Comparison of ENCODE assay signal across 21 cellular contexts in genomic region chr15:55893852-55894251, GRCh38.
"Had no signal": no experiment of that assay in that cellular context is flagged by ENCODE, and none has a peak within 500 bp of the region (broad histone marks: within the 10 kb centered on the region; RNA-seq: fewer than 3 reads in every experiment).

No MANE protein-coding gene starts in this region.

- H3K36me3 Mint-ChIP-seq: activated CD8-positive, alpha-beta memory T cell treated with anti-CD3 and anti-CD28 coated beads, Interleukin-2, amount 10 ng/mL, durations not matched to agents 7 days and 5 days; activated naive CD4-positive, alpha-beta T cell treated with anti-CD3 and anti-CD28 coated beads, Interleukin-2, amount 10 ng/mL, durations not matched to agents 7 days and 5 days; T-cell had no signal

- FAIRE-seq: bronchial epithelial cell, keratinocyte had no signal

- H3K4me3 Mint-ChIP-seq: activated CD8-positive, alpha-beta memory T cell treated with anti-CD3 and anti-CD28 coated beads, Interleukin-2, amount 10 ng/mL, durations not matched to agents 7 days and 5 days; activated naive CD4-positive, alpha-beta T cell treated with anti-CD3 and anti-CD28 coated beads, Interleukin-2, amount 10 ng/mL, durations not matched to agents 7 days and 5 days; nephron progenitor cell; T-cell had no signal

- H3K4me3 ChIP-seq: ascending aorta, left lung, right lobe of liver, stomach, testis, upper lobe of left lung had no signal

- H3K27ac Mint-ChIP-seq: activated CD8-positive, alpha-beta memory T cell treated with anti-CD3 and anti-CD28 coated beads, Interleukin-2, amount 10 ng/mL, durations not matched to agents 7 days and 5 days; activated naive CD4-positive, alpha-beta T cell treated with anti-CD3 and anti-CD28 coated beads, Interleukin-2, amount 10 ng/mL, durations not matched to agents 7 days and 5 days; nephron progenitor cell; T-cell had no signal

- H3K27me3 Mint-ChIP-seq: activated naive CD4-positive, alpha-beta T cell treated with anti-CD3 and anti-CD28 coated beads, Interleukin-2, amount 10 ng/mL, durations not matched to agents 7 days and 5 days; T-cell had no signal

- H3K27me3 ChIP-seq: ascending aorta, left lung, right lobe of liver, stomach, testis, upper lobe of left lung had no signal

- H3K9me3 ChIP-seq: right lobe of liver, testis, upper lobe of left lung had no signal

- H3K27ac ChIP-seq: ascending aorta, right lobe of liver, testis, WERI-Rb-1 had no signal

- H3K36me3 ChIP-seq: ascending aorta, left lung, right lobe of liver, stomach, upper lobe of left lung, WERI-Rb-1 had no signal

- H3K9me3 Mint-ChIP-seq: activated naive CD4-positive, alpha-beta T cell treated with anti-CD3 and anti-CD28 coated beads, Interleukin-2, amount 10 ng/mL, durations not matched to agents 7 days and 5 days; T-cell had no signal

- DNase-seq: activated CD4-positive, alpha-beta T cell treated with anti-CD3 and anti-CD28 coated beads, Interleukin-2, amount 50 U/mL, for 48 hours; activated CD8-positive, alpha-beta memory T cell treated with anti-CD3 and anti-CD28 coated beads, Interleukin-2, amount 10 ng/mL, durations not matched to agents 7 days and 5 days; activated naive CD4-positive, alpha-beta T cell treated with anti-CD3 and anti-CD28 coated beads, Interleukin-2, amount 10 ng/mL, durations not matched to agents 7 days and 5 days; activated T-cell treated with anti-CD3 and anti-CD28 coated beads, Interleukin-2, amount 50 U/mL, for 1 hour; erythroblast; hippocampal formation; left lung; mesendoderm; nephron progenitor cell; occipital lobe; right lobe of liver; stimulated activated CD4-positive, alpha-beta T cell treated with anti-CD3 and anti-CD28 coated beads, Interleukin-2, amount 100 ng/mL, for 24 hours; stomach; T-cell; T1000; testis; upper lobe of left lung; WERI-Rb-1 had no signal

- ATAC-seq: activated CD8-positive, alpha-beta memory T cell treated with anti-CD3 and anti-CD28 coated beads, Interleukin-2, amount 10 ng/mL, durations not matched to agents 7 days and 5 days; left lung; right lobe of liver; T-cell had no signal
